Comparison of ENCODE assay signal across 8 cellular contexts in genomic region chr6:16286151-16286522, GRCh38. TPM values are rescaled to one million over a fixed set of nuclear protein-coding genes. Genes with fewer than 3 reads are reported as not detected.
DNase-seq lines count a peak whose midpoint lies in the region.

No MANE protein-coding gene starts in this region.

- H2BK120ac ChIP-seq in mesendoderm (ENCODE audit: low read depth, low read length), result no peak overlapping the region

- no peaks in the 10 kb centered on the region for H3K36me3 ChIP-seq in mesendoderm (ENCODE audit: control insufficient read depth, insufficient read depth, low read length)

- no CpG with 5 or more reads among the region's 15 CpGs for WGBS in mesendoderm (ENCODE audit: extremely low coverage, insufficient coverage, low lambda C conversion rate)

- H3K23ac ChIP-seq in mesendoderm (ENCODE audit: low read length), result no peak overlapping the region

- no peak overlapping the region for H3K27ac Mint-ChIP-seq in activated T-cell treated with anti-CD3 and anti-CD28 coated beads, Interleukin-2, amount 50 U/mL, for 24 hours

- peaks cover 6% of the 10 kb centered on the region for H3K27me3 Mint-ChIP-seq in activated T-cell treated with anti-CD3 and anti-CD28 coated beads, Interleukin-2, amount 50 U/mL, for 24 hours

- DNase-seq in activated T-cell treated with anti-CD3 and anti-CD28 coated beads, Interleukin-2, amount 50 U/mL, for 24 hours, result peak; percentile 45
- DNase-seq in activated T-cell treated with anti-CD3 and anti-CD28 coated beads for 4 hours (no peak), NCI-H82 treated with DMSO at 0.1 percent for 48 hours (lab: John Stamatoyannopoulos, UW; ENCODE audit: unreplicated experiment) (peak; percentile 8), dermis microvascular lymphatic vessel endothelial cell (ENCODE audit: low read depth in 2 of 2) (peak; percentile 6 to 57), mesendoderm (peak; percentile 82), NCI-H1930 (lab: John Stamatoyannopoulos, UW) (no peak), SIG-M5 treated with dmso at 0.1 percent for 504 hours (lab: John Stamatoyannopoulos, UW; ENCODE audit: unreplicated experiment) (no peak), RKO (ENCODE audit: low spot score) (no peak)

- no peak overlapping the region for H3K4ac ChIP-seq in mesendoderm (ENCODE audit: low read depth, low read length)

- H3K4me3 ChIP-seq in mesendoderm (ENCODE audit: low read length), result no peak overlapping the region

- peak overlapping the region; percentile 70 for H3K56ac ChIP-seq in mesendoderm (ENCODE audit: low read length)

- no peak overlapping the region for H4K5ac ChIP-seq in mesendoderm (ENCODE audit: low read length)

- no peaks in the 10 kb centered on the region for H3K9me3 Mint-ChIP-seq in activated T-cell treated with anti-CD3 and anti-CD28 coated beads, Interleukin-2, amount 50 U/mL, for 24 hours

- no peaks in the 10 kb centered on the region for H3K4me1 Mint-ChIP-seq in activated T-cell treated with anti-CD3 and anti-CD28 coated beads, Interleukin-2, amount 50 U/mL, for 24 hours (ENCODE audit: low read depth)

- H3K9ac ChIP-seq in mesendoderm (ENCODE audit: low read length), result no peak overlapping the region

- H2BK15ac ChIP-seq in mesendoderm (replicated peaks; ENCODE audit: low read depth), result no peak overlapping the region

- no peak overlapping the region for H3K18ac ChIP-seq in mesendoderm (ENCODE audit: low read length)

- H3K79me1 ChIP-seq in mesendoderm (ENCODE audit: low read length), result no peaks in the 10 kb centered on the region

- H3K36me3 Mint-ChIP-seq in activated T-cell treated with anti-CD3 and anti-CD28 coated beads, Interleukin-2, amount 50 U/mL, for 24 hours (ENCODE audit: low read depth), result no peaks in the 10 kb centered on the region

- H3K4me1 ChIP-seq in mesendoderm (ENCODE audit: control insufficient read depth, low read depth, low read length), result no peaks in the 10 kb centered on the region

- H3K27me3 ChIP-seq in mesendoderm (ENCODE audit: insufficient read depth, low read length, poor library complexity), result no peaks in the 10 kb centered on the region

- H2BK5ac ChIP-seq in mesendoderm (ENCODE audit: low read length), result no peak overlapping the region

- peak overlapping the region; percentile 15 for H3K4me2 ChIP-seq in mesendoderm (ENCODE audit: low read length)

- H3K4me3 Mint-ChIP-seq in activated T-cell treated with anti-CD3 and anti-CD28 coated beads, Interleukin-2, amount 50 U/mL, for 24 hours, result no peak overlapping the region

- H2AK5ac ChIP-seq in mesendoderm (ENCODE audit: low read length), result no peak overlapping the region

- no peak overlapping the region for H3K27ac ChIP-seq in mesendoderm (ENCODE audit: low read depth, low read length)

- H4K8ac ChIP-seq in mesendoderm (ENCODE audit: low read depth, low read length), result no peak overlapping the region

- H3K79me2 ChIP-seq in mesendoderm (ENCODE audit: control insufficient read depth, insufficient read depth, low read length), result no peaks in the 10 kb centered on the region

RNA-seq across cellular contexts. Expression of gene GMPR, which starts 47.8 kb away (rescaled TPM):
- total RNA-seq in dermis microvascular lymphatic vessel endothelial cell, result 10.9 and 13.6 TPM in 2 replicates
- 19.3 TPM for polyA plus RNA-seq in mesendoderm (2013, experiment 1 of 2)
- polyA plus RNA-seq in mesendoderm (2013, experiment 2 of 2), result 19.7 TPM

Comparison
In these comparisons a context has a peak if more than half of its experiments do, and no peak if none do; other contexts are left out.
1. DNase-seq: peak in activated T-cell treated with anti-CD3 and anti-CD28 coated beads, Interleukin-2, amount 50 U/mL, for 24 hours (single experiment), NCI-H82 treated with DMSO at 0.1 percent for 48 hours (single experiment), dermis microvascular lymphatic vessel endothelial cell (2 of 2) and mesendoderm (single experiment); none in activated T-cell treated with anti-CD3 and anti-CD28 coated beads for 4 hours (single experiment), NCI-H1930 (0 of 2), SIG-M5 treated with dmso at 0.1 percent for 504 hours (single experiment) and RKO (single experiment).